10 cellular contexts compared by ENCODE assay signal in the genomic region with DNA sequence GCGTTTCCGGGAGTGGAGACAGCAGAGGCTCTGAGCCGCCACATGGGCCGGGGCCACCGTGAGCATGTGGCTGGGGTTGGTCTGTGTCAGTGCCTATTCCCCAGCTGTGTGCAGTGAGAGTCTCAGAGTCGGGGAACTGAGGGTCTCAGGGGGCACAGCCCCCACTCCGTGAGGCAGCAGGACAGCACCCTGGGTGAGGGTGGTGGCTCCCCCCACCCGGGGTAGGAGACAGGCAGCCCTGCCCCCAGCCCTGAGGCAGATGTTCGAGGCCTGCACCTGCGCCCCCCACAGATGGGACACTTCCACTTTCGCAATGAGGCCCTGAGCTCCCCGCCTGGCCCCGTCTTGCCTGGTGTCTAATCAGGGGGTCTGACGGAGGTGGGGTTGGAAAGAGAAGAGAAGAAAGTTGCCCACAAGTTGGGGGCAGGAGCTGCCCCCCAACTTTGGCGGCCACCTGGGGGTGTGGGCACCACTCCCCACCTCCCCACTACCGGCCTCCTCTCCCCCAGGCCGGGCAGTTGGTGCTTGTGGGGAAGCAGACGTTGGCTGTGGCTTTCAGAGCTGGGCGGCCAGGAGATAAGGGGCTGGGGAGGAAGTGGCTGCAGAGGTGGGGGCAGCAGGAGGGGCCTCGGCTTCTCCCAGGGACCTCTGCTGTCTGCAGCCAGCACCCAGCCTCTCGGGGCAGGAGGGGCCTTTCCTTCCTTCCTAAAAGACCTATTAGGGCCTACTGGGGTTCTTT. TPM values are rescaled to one million over a fixed set of nuclear protein-coding genes. Genes with fewer than 3 reads are reported as not detected.
DNase-seq lines count a peak whose midpoint lies in the region; ATAC-seq, FAIRE-seq and TF ChIP-seq lines count a peak whose summit lies in the region.
"Had no signal": no experiment of that assay in that cellular context is flagged by ENCODE, and none has a peak within 500 bp of the region (broad histone marks: within the 10 kb centered on the region; RNA-seq: fewer than 3 reads in every experiment).

No MANE protein-coding gene starts in this region.

- H3K27ac ChIP-seq in H9 (ENCODE audit: insufficient read length, low read depth, low read length): no peak overlapping the region

- H3K9me3 ChIP-seq in H9 (ENCODE audit: control insufficient read depth, low read depth, low read length): no peaks in the 10 kb centered on the region

- no CpG with 5 or more reads among the region's 21 CpGs for WGBS in H9 (ENCODE audit: extremely low coverage, insufficient read length, low lambda C conversion rate)

- no peak overlapping the region for H3K56ac ChIP-seq in H9 (ENCODE audit: insufficient read length, low read depth, low read length)

- H3K4ac ChIP-seq in H9 (ENCODE audit: low read depth, low read length): no peak overlapping the region

- peak; percentile 46 for ATAC-seq in GM18498 (IDR thresholded peaks at IDR 0.05; ENCODE audit: unreplicated experiment)

- H3K36me3 Mint-ChIP-seq in H9 (ENCODE audit: insufficient read depth in 1 of 3, low read depth in 3 of 3) (no peaks in the 10 kb centered on the region), HFFc6 (ENCODE audit: low read depth) (no peaks in the 10 kb centered on the region)

- no peak overlapping the region for H3K23ac ChIP-seq in H9 (ENCODE audit: insufficient read length, low read depth, low read length)

- H2BK12ac ChIP-seq in H9 (ENCODE audit: insufficient read length, low read depth, low read length): no peak overlapping the region

- H3K4me1 ChIP-seq in H9 (ENCODE audit: insufficient read depth, low read length): no peaks in the 10 kb centered on the region

- H2AFZ ChIP-seq in H9 (ENCODE audit: low read length): no peak overlapping the region

- H3K18ac ChIP-seq in H9 (ENCODE audit: insufficient read length, low read depth, low read length): no peak overlapping the region

- H3K9me3 Mint-ChIP-seq in H9 (no peaks in the 10 kb centered on the region), HFFc6 (no peaks in the 10 kb centered on the region)

- no peak overlapping the region for H2BK5ac ChIP-seq in H9 (ENCODE audit: insufficient read length, low read length)

- no peak for TF ChIP-seq CTCF in H9 (conservative IDR thresholded peaks at IDR 0.05)
- TF ChIP-seq CTCF in HFFc6 (IDR thresholded peaks at IDR 0.05): no peak

- FAIRE-seq in RCC 7860 (lab: Jason Lieb, UNC): no peak
- FAIRE-seq: colon had no signal

- H3K9ac ChIP-seq in H9 (ENCODE audit: extremely low read depth, insufficient read length, low read length): no peak overlapping the region

- no peak overlapping the region for H4K5ac ChIP-seq in H9 (ENCODE audit: insufficient read length, low read depth, low read length)

- no peak overlapping the region for H2BK15ac ChIP-seq in H9 (ENCODE audit: low read depth, low read length)

- no peak overlapping the region for H2BK120ac ChIP-seq in H9 (ENCODE audit: low read depth, low read length, poor library complexity, severe bottlenecking)

- H3K79me1 ChIP-seq in H9 (ENCODE audit: insufficient read depth, low read depth, low read length, poor library complexity, severe bottlenecking): no peaks in the 10 kb centered on the region

- no peak overlapping the region for H3K4me2 ChIP-seq in H9 (ENCODE audit: insufficient read depth, insufficient read length, low read length)

- no peaks in the 10 kb centered on the region for H4K20me1 ChIP-seq in H9 (ENCODE audit: control insufficient read depth, insufficient read depth, insufficient read length)

- H3K27me3 ChIP-seq in H9 (ENCODE audit: insufficient read depth, low read length): no peaks in the 10 kb centered on the region

- H3K27me3 Mint-ChIP-seq in H9 (ENCODE audit: low read depth) (peaks cover 3% of the 10 kb centered on the region; the same call in 1 of the 2 replicates), HFFc6 (ENCODE audit: insufficient read depth) (peaks cover 29% of the 10 kb centered on the region)

- H3K4me3 Mint-ChIP-seq in H9 (no peak overlapping the region), HFFc6 (no peak overlapping the region)

- no peak overlapping the region for H3T11ph ChIP-seq in H9 (ENCODE audit: low read length)

- H3K23me2 ChIP-seq in H9 (ENCODE audit: insufficient read length, low read depth, low read length, poor library complexity, severe bottlenecking): no peaks in the 10 kb centered on the region

- no peak overlapping the region for H2AK5ac ChIP-seq in H9 (ENCODE audit: insufficient read length, low read length)

- no peak overlapping the region for H2BK20ac ChIP-seq in H9 (ENCODE audit: low read depth, low read length, poor library complexity, severe bottlenecking)

- H3K4me1 Mint-ChIP-seq in H9 (peaks cover 4 to 9% of the 10 kb centered on the region in 2 experiments; a peak in 2 of 4 replicates), HFFc6 (ENCODE audit: low read depth) (no peaks in the 10 kb centered on the region)

- H3K79me2 ChIP-seq in H9 (ENCODE audit: insufficient read depth, low read length): no peaks in the 10 kb centered on the region

- H4K8ac ChIP-seq in H9 (replicated peaks; ENCODE audit: insufficient read length, low read depth, low read length): no peak overlapping the region

- no peak overlapping the region for H4K91ac ChIP-seq in H9 (ENCODE audit: insufficient read length, low read depth, low read length)

- H3K14ac ChIP-seq in H9 (ENCODE audit: insufficient read depth, low read length): peak overlapping the region; percentile 50; the same call in 1 of the 2 replicates

- no peak overlapping the region for H3K27ac Mint-ChIP-seq in H9
- no peak overlapping the region for H3K27ac Mint-ChIP-seq in HFFc6

- DNase-seq in H9 (no peak), NAMALWA (ENCODE audit: low spot score) (peak; percentile 97), medulla oblongata (ENCODE audit: extremely low spot score) (peak; percentile 51), cerebellar nuclear complex (lab: John Stamatoyannopoulos, UW) (no peak), HFFc6 (no peak), RCC 7860 (ENCODE audit: low spot score) (no peak)
- no peak for DNase-seq in effector CD4-positive, alpha-beta T cell
- DNase-seq: retina had no signal

RNA-seq across cellular contexts. Expression of gene CBFA2T3, which starts 1.8 kb away (rescaled TPM):
- 2.8 and 2.9 TPM in 2 replicates for total RNA-seq in H9 (2021)
- total RNA-seq in HFFc6 (2021; fragmentation: NEBNext Ultra II Directional; extraction: Animal tissue kit (Norgen Biotek cat#: 25700)): not detected

Comparison
In these comparisons a context has a peak if more than half of its experiments do, and no peak if none do; other contexts are left out.
1. DNase-seq: peak in NAMALWA (single experiment) and medulla oblongata (single experiment); none in H9 (single experiment), cerebellar nuclear complex (0 of 2), HFFc6 (single experiment), RCC 7860 (single experiment) and effector CD4-positive, alpha-beta T cell (single experiment).